Comparison of ENCODE assay signal across 8 cellular contexts in the genomic region with DNA sequence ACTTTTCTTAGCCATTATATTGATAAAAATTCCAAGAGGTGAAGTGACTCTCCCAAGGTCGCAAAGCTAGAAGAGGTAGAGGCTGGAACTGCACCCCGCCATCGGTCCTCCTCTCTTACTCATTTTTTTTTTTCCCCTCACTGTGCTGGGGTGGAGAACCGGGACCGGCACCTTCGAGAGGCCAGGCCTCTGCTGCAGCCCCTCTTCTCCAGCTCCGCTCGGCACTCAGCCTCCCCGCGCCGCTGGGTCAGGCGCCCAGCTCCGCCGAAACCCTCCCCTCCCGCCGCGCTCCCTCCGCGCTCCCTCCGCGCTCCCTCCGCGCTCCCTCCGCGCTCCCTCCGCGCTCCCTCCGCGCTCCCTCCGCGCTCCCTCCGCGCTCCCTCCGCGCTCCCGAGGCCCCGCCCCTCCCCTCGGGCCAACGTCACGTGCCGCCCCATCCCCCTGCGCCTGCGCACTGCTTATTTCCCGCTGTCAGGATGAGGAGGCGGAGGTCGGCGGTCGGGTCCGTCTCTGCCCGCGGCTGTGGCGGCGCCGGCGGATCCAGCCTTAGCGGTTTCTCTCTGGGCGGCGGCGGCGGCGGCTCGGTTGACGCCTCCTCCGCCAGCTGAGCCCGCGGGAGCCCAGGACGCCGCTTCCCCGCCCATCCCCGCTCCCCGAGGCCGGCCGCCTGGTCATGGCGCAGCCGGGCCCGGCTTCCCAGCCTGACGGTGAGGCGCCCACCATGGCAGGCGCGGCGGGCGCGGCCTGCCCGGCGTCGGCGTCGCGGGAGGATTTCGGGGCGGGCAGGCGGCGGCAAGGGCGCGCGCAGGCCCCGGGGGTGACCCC. TPM values are rescaled to one million over a fixed set of nuclear protein-coding genes. Genes with fewer than 3 reads are reported as not detected.
DNase-seq lines count a peak whose midpoint lies in the region; ATAC-seq and TF ChIP-seq lines count a peak whose summit lies in the region.

A gene with protein sequence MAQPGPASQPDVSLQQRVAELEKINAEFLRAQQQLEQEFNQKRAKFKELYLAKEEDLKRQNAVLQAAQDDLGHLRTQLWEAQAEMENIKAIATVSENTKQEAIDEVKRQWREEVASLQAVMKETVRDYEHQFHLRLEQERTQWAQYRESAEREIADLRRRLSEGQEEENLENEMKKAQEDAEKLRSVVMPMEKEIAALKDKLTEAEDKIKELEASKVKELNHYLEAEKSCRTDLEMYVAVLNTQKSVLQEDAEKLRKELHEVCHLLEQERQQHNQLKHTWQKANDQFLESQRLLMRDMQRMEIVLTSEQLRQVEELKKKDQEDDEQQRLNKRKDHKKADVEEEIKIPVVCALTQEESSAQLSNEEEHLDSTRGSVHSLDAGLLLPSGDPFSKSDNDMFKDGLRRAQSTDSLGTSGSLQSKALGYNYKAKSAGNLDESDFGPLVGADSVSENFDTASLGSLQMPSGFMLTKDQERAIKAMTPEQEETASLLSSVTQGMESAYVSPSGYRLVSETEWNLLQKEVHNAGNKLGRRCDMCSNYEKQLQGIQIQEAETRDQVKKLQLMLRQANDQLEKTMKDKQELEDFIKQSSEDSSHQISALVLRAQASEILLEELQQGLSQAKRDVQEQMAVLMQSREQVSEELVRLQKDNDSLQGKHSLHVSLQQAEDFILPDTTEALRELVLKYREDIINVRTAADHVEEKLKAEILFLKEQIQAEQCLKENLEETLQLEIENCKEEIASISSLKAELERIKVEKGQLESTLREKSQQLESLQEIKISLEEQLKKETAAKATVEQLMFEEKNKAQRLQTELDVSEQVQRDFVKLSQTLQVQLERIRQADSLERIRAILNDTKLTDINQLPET (plus strand): TSS at position 471 of the 825 bp plus-strand sequence. CDS start 203 bp downstream, at position 674.

- 1 to 4% methylated on average over 10 to 56 of the region's 97 CpGs for WGBS in body of pancreas, 2 donors
- no CpG with 5 or more reads among the region's 97 CpGs for WGBS in iPS DF 6.9 (ENCODE audit: insufficient coverage, insufficient read length)

- H3K4me3 ChIP-seq in body of pancreas (peak within 1 kb of the TSS; percentile 40 to 80), iPS DF 6.9 (ENCODE audit: low read length) (peak within 1 kb of the TSS; percentile 79; the same call in 1 of the 2 replicates), gastrocnemius medialis (peak within 1 kb of the TSS; percentile 72 to 82 (median 76))

- ATAC-seq in HG02870 (IDR thresholded peaks at IDR 0.05; ENCODE audit: unreplicated experiment) (peak; percentile 65), body of pancreas (peak; percentile 95), gastrocnemius medialis (peak; percentile 90 to 91), GM18873 (IDR thresholded peaks at IDR 0.05; ENCODE audit: low FRiP score, unreplicated experiment) (no peak)

- in situ Hi-C loops in gastrocnemius medialis (cut with MboI; ENCODE audit: low sequenced_read_pairs in 4 of 4) = no loop called here

- intact Hi-C loops in body of pancreas (cut with DNase I) (no loop called here), gastrocnemius medialis (cut with DNase I; ENCODE audit: low total_unique reads) (loop anchor here (5.0 kb wide), 2 partner anchors 90 kb away; a partner anchor contains a TSS)

- peaks cover 39% of the 10 kb centered on the region for H3K4me1 ChIP-seq in body of pancreas
- peaks cover 2% of the 10 kb centered on the region; the same call in 1 of the 2 replicates for H3K4me1 ChIP-seq in iPS DF 6.9 (ENCODE audit: control insufficient read depth, insufficient read depth, low read length)
- H3K4me1 ChIP-seq in gastrocnemius medialis = peaks cover 27 to 36% of the 10 kb centered on the region in 2 donors

- no peaks in the 10 kb centered on the region for H3K27me3 ChIP-seq in body of pancreas
- no peaks in the 10 kb centered on the region for H3K27me3 ChIP-seq in iPS DF 6.9 (ENCODE audit: control insufficient read depth, insufficient read depth, low read length)
- H3K27me3 ChIP-seq in gastrocnemius medialis = no peaks in the 10 kb centered on the region

- H3K27ac ChIP-seq in body of pancreas (peak within 1 kb of the TSS; percentile 50 to 89 (median 78)), iPS DF 6.9 (ENCODE audit: low read length) (no peak within 1 kb of the TSS), gastrocnemius medialis (peak within 1 kb of the TSS; percentile 93 to 98 (median 97))

- TF ChIP-seq CTCF in GM12873 (IDR thresholded peaks at IDR 0.05; ENCODE audit: insufficient read depth, low read depth, low read length, missing control alignments) (peak; percentile 24), body of pancreas (IDR thresholded peaks at IDR 0.05) (peak in 4 of 7 experiments; percentile 24 to 61 (median 36)), gastrocnemius medialis (IDR thresholded peaks at IDR 0.05 in 4 of 5, conservative IDR thresholded peaks at IDR 0.05 in 1 of 5) (peak; percentile 7 to 53 (median 32))

- H3K9me3 ChIP-seq in body of pancreas (no peaks in the 10 kb centered on the region), iPS DF 6.9 (ENCODE audit: control insufficient read depth, insufficient read depth, low read length) (no peaks in the 10 kb centered on the region), gastrocnemius medialis (no peaks in the 10 kb centered on the region)

- H3K36me3 ChIP-seq in body of pancreas (replicated peaks in 1 of 2; ENCODE audit: insufficient read depth in 1 of 2, low read depth in 2 of 2) = no peaks in the 10 kb centered on the region
- H3K36me3 ChIP-seq in iPS DF 6.9 (ENCODE audit: control insufficient read depth, insufficient read depth, low read length) = no peaks in the 10 kb centered on the region
- no peaks in the 10 kb centered on the region for H3K36me3 ChIP-seq in gastrocnemius medialis

- DNase-seq in NCI-H2107 treated with DMSO at 0.1 percent for 48 hours (lab: John Stamatoyannopoulos, UW; ENCODE audit: unreplicated experiment) (peak; percentile 64), UCSD-AML1 (lab: John Stamatoyannopoulos, UW; ENCODE audit: unreplicated experiment) (peak; percentile 90), body of pancreas (peak; percentile 92 to 95 (median 94)), iPS DF 6.9 (ENCODE audit: low read depth, low spot score) (peak; percentile 47), gastrocnemius medialis (peak; percentile 85 to 88)

- TF ChIP-seq POLR2A in body of pancreas (IDR thresholded peaks at IDR 0.05) = peak; percentile 65 to 78 (median 69)
- TF ChIP-seq POLR2A in gastrocnemius medialis (IDR thresholded peaks at IDR 0.05) = peak; percentile 96 to 97

RNA-seq across cellular contexts. Expression of the gene that starts here (rescaled TPM):
- total RNA-seq in body of pancreas (10 to 100 TPM; 14.5 to 17.1 TPM), gastrocnemius medialis (10 to 100 TPM; 55.4 to 94.8 (median 87.2) TPM)
